In the genomic region with DNA sequence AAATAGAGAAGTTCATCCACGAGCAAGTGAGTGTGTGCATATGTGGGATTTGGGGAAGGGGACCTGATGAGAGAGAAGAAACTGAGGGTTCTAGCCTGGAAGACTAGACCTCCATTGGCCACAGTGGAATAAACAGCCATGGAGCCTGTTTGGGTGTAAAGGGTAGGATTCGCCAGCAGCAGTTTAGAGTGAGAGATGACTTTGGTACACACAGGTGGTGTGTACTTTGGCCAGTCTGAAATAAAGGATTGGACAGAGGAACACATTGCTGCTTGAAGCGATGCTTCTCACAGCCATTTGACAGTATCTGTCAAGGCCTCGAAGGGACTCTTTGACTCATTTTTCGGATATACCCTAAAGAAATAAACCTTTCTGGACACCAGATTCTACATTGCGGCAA, we compare ENCODE assay signal across 16 cellular contexts.
"Had no signal": no experiment of that assay in that cellular context is flagged by ENCODE, and none has a peak within 500 bp of the region (broad histone marks: within the 10 kb centered on the region; RNA-seq: fewer than 3 reads in every experiment).

No MANE protein-coding gene starts in this region.

- H3K4me1 ChIP-seq: neural progenitor cell, tibial artery had no signal

- H3K9ac ChIP-seq: neural progenitor cell had no signal

- H3K36me3 ChIP-seq: gastroesophageal sphincter, heart right ventricle, left ventricle myocardium inferior, neural progenitor cell, sigmoid colon, tibial artery, vagina had no signal

- H3K27ac ChIP-seq: gastroesophageal sphincter, neural progenitor cell, sigmoid colon, tibial artery, vagina had no signal

- H3K9me3 Mint-ChIP-seq: activated CD8-positive, alpha-beta T cell treated with anti-CD3 and anti-CD28 coated beads for 36 hours; stimulated activated effector memory CD8-positive, alpha-beta T cell treated with anti-CD3 and anti-CD28 coated beads, Interleukin-12 subunit alpha, Interleukin-12 subunit beta, amount 100 ng/mL, for 72 hours had no signal

- H3K27ac Mint-ChIP-seq: activated CD8-positive, alpha-beta T cell treated with anti-CD3 and anti-CD28 coated beads for 36 hours; neural progenitor cell; stimulated activated effector memory CD8-positive, alpha-beta T cell treated with anti-CD3 and anti-CD28 coated beads, Interleukin-12 subunit alpha, Interleukin-12 subunit beta, amount 100 ng/mL, for 72 hours had no signal

- DNase-seq: activated CD4-positive, alpha-beta T cell treated with anti-CD3 and anti-CD28 coated beads for 4 hours; activated CD8-positive, alpha-beta T cell treated with anti-CD3 and anti-CD28 coated beads for 36 hours; activated effector memory CD4-positive, alpha-beta T cell treated with Interleukin-2 at 50 U/mL for 16 hours; activated naive CD4-positive, alpha-beta T cell treated with anti-CD3 and anti-CD28 coated beads, Interleukin-2, amount 50 U/mL, for 16 hours; activated T-cell treated with anti-CD3 and anti-CD28 coated beads, Interleukin-2, amount 50 U/mL, for 4 hours; heart right ventricle; left ventricle myocardium inferior; mesendoderm; sigmoid colon; T-helper 1 cell; T1000; tibial artery had no signal

- ATAC-seq: activated CD8-positive, alpha-beta T cell treated with anti-CD3 and anti-CD28 coated beads for 36 hours; activated T-cell treated with anti-CD3 and anti-CD28 coated beads, Interleukin-2, amount 50 U/mL, for 4 hours; gastroesophageal sphincter; heart right ventricle; stimulated activated effector memory CD8-positive, alpha-beta T cell treated with anti-CD3 and anti-CD28 coated beads, Interleukin-12 subunit alpha, Interleukin-12 subunit beta, amount 100 ng/mL, for 72 hours had no signal

- H3K4me3 ChIP-seq: gastroesophageal sphincter, heart right ventricle, left ventricle myocardium inferior, neural progenitor cell, sigmoid colon, tibial artery, vagina had no signal

- H3K9me3 ChIP-seq: gastroesophageal sphincter, heart right ventricle, left ventricle myocardium inferior, sigmoid colon, tibial artery, vagina had no signal

- H3K4me3 Mint-ChIP-seq: activated CD8-positive, alpha-beta T cell treated with anti-CD3 and anti-CD28 coated beads for 36 hours; activated T-cell treated with anti-CD3 and anti-CD28 coated beads, Interleukin-2, amount 50 U/mL, for 4 hours; neural progenitor cell; stimulated activated effector memory CD8-positive, alpha-beta T cell treated with anti-CD3 and anti-CD28 coated beads, Interleukin-12 subunit alpha, Interleukin-12 subunit beta, amount 100 ng/mL, for 72 hours had no signal

- H3K27me3 ChIP-seq: gastroesophageal sphincter, heart right ventricle, neural progenitor cell, sigmoid colon, vagina had no signal
